13 cellular contexts compared by ENCODE assay signal in genomic region chr5:39665328-39665727, GRCh38.
DNase-seq lines count a peak whose midpoint lies in the region; ATAC-seq and TF ChIP-seq lines count a peak whose summit lies in the region.
"Had no signal": no experiment of that assay in that cellular context is flagged by ENCODE, and none has a peak within 500 bp of the region (broad histone marks: within the 10 kb centered on the region; RNA-seq: fewer than 3 reads in every experiment).

No MANE protein-coding gene starts in this region.

- H3K36me3 Mint-ChIP-seq in natural killer cell treated with Interleukin-12 subunit alpha and Interleukin-12 subunit beta and Interleukin-15 and Interleukin-18, amount 100 ng/mL, for 72 hours = no peaks in the 10 kb centered on the region
- no peaks in the 10 kb centered on the region for H3K36me3 Mint-ChIP-seq in natural killer cell
- H3K36me3 Mint-ChIP-seq: CD14-positive monocyte; CD8-positive, alpha-beta T cell had no signal

- no peak overlapping the region for H3K4ac ChIP-seq in trophoblast cell (ENCODE audit: low read depth, low read length)

- H3K27ac Mint-ChIP-seq in natural killer cell treated with Interleukin-12 subunit alpha and Interleukin-12 subunit beta and Interleukin-15 and Interleukin-18, amount 100 ng/mL, for 72 hours = no peak overlapping the region
- no peak overlapping the region for H3K27ac Mint-ChIP-seq in natural killer cell
- H3K27ac Mint-ChIP-seq: B cell; CD14-positive monocyte; CD8-positive, alpha-beta T cell had no signal

- H3K27me3 ChIP-seq in trophoblast cell (ENCODE audit: insufficient read depth, low read length) (no peaks in the 10 kb centered on the region), osteoblast (ENCODE audit: insufficient read depth, low read length) (no peaks in the 10 kb centered on the region)

- no CpG with 5 or more reads among the region's 23 CpGs for WGBS in trophoblast cell (ENCODE audit: extremely low coverage, insufficient coverage, insufficient read length)

- peak; percentile 11 to 46 for ATAC-seq in natural killer cell treated with Interleukin-12 subunit alpha and Interleukin-12 subunit beta and Interleukin-15 and Interleukin-18, amount 100 ng/mL, for 72 hours
- ATAC-seq in natural killer cell = no peak
- no peak for ATAC-seq in HG03521 (IDR thresholded peaks at IDR 0.05; ENCODE audit: unreplicated experiment)
- ATAC-seq: CD8-positive, alpha-beta T cell had no signal

- no peak overlapping the region for H3K23ac ChIP-seq in trophoblast cell (ENCODE audit: low read length)

- no peak for DNase-seq in natural killer cell treated with Interleukin-12 subunit alpha and Interleukin-12 subunit beta and Interleukin-15 and Interleukin-18, amount 100 ng/mL, for 72 hours (ENCODE audit: low spot score)
- DNase-seq in natural killer cell (no peak), islet precursor cell (peak; percentile 46), trophoblast cell (no peak), KG1 (lab: John Stamatoyannopoulos, UW) (no peak), osteoblast (ENCODE audit: insufficient read length, low spot score, missing footprints) (no peak)
- DNase-seq: CD8-positive, alpha-beta T cell; COR-L47; DMS53; GF-D8 had no signal

- H3K27me3 Mint-ChIP-seq in natural killer cell treated with Interleukin-12 subunit alpha and Interleukin-12 subunit beta and Interleukin-15 and Interleukin-18, amount 100 ng/mL, for 72 hours = peaks cover 2 to 4% of the 10 kb centered on the region in 2 donors
- H3K27me3 Mint-ChIP-seq in natural killer cell (ENCODE audit: low read depth in 2 of 2) = peaks cover 7 to 14% of the 10 kb centered on the region in 2 donors
- H3K27me3 Mint-ChIP-seq: B cell had no signal

- H3K9me3 ChIP-seq in trophoblast cell (ENCODE audit: insufficient read depth, low read depth, low read length) (no peaks in the 10 kb centered on the region), osteoblast (ENCODE audit: low read depth, low read length) (no peaks in the 10 kb centered on the region)

- TF ChIP-seq CTCF in natural killer cell (IDR thresholded peaks at IDR 0.05) = no peak
- TF ChIP-seq CTCF in osteoblast (IDR thresholded peaks at IDR 0.05; ENCODE audit: extremely low read depth, low read depth, low read length) = no peak

- no peak overlapping the region for H3K4me3 ChIP-seq in trophoblast cell (ENCODE audit: low read depth, low read length)
- H3K4me3 ChIP-seq in osteoblast (ENCODE audit: insufficient read depth, low read length) = no peak overlapping the region

- H3K4me2 ChIP-seq in trophoblast cell (ENCODE audit: low read length) (no peak overlapping the region), osteoblast (ENCODE audit: insufficient read depth, low read length) (no peak overlapping the region)

- H3K14ac ChIP-seq in trophoblast cell (ENCODE audit: low read length) = no peak overlapping the region

- H3K36me3 ChIP-seq in trophoblast cell (ENCODE audit: control insufficient read depth in 1 of 2, insufficient read depth in 2 of 2, low read length in 2 of 2) = no peaks in the 10 kb centered on the region
- no peaks in the 10 kb centered on the region for H3K36me3 ChIP-seq in osteoblast (ENCODE audit: insufficient read depth, low read length)

- intact Hi-C loops in natural killer cell (cut with micrococcal nuclease) = no loop called here

- no peaks in the 10 kb centered on the region for H3K4me1 Mint-ChIP-seq in natural killer cell treated with Interleukin-12 subunit alpha and Interleukin-12 subunit beta and Interleukin-15 and Interleukin-18, amount 100 ng/mL, for 72 hours (ENCODE audit: low read depth in 2 of 2)
- H3K4me1 Mint-ChIP-seq in natural killer cell = no peaks in the 10 kb centered on the region

- no peak overlapping the region for H4K12ac ChIP-seq in trophoblast cell (ENCODE audit: low read depth, low read length)

- H4K8ac ChIP-seq in trophoblast cell (ENCODE audit: low read depth, low read length) = no peak overlapping the region

- H3K9ac ChIP-seq in trophoblast cell (ENCODE audit: low read length) = no peak overlapping the region

- H2AK5ac ChIP-seq in trophoblast cell (ENCODE audit: low read length) = no peak overlapping the region

- H2BK120ac ChIP-seq in trophoblast cell (ENCODE audit: insufficient read depth, low read length, poor library complexity) = no peak overlapping the region

- H4K20me1 ChIP-seq in osteoblast (ENCODE audit: insufficient read depth, low read length) = no peaks in the 10 kb centered on the region

- H2BK12ac ChIP-seq in trophoblast cell (ENCODE audit: low read length) = peak overlapping the region; percentile 71

- H2BK5ac ChIP-seq in trophoblast cell (ENCODE audit: low read depth, low read length, poor library complexity) = no peak overlapping the region

- H2AFZ ChIP-seq in trophoblast cell (ENCODE audit: insufficient read depth, low read length, poor library complexity) (no peak overlapping the region), osteoblast (ENCODE audit: low read length) (no peak overlapping the region)

- peaks cover 3% of the 10 kb centered on the region for H3K79me1 ChIP-seq in trophoblast cell (ENCODE audit: low read length)

- H3K9me3 Mint-ChIP-seq in natural killer cell treated with Interleukin-12 subunit alpha and Interleukin-12 subunit beta and Interleukin-15 and Interleukin-18, amount 100 ng/mL, for 72 hours = no peaks in the 10 kb centered on the region
- H3K9me3 Mint-ChIP-seq in natural killer cell = no peaks in the 10 kb centered on the region
- H3K9me3 Mint-ChIP-seq: CD8-positive, alpha-beta T cell had no signal

- H3K4me3 Mint-ChIP-seq in natural killer cell treated with Interleukin-12 subunit alpha and Interleukin-12 subunit beta and Interleukin-15 and Interleukin-18, amount 100 ng/mL, for 72 hours = no peak overlapping the region
- no peak overlapping the region for H3K4me3 Mint-ChIP-seq in natural killer cell
- H3K4me3 Mint-ChIP-seq: B cell; CD14-positive monocyte; CD8-positive, alpha-beta T cell had no signal

- no peak overlapping the region for H3K27ac ChIP-seq in trophoblast cell (ENCODE audit: low read depth, low read length)
- no peak overlapping the region for H3K27ac ChIP-seq in osteoblast (ENCODE audit: low read depth, low read length)

- no peak overlapping the region for H3K18ac ChIP-seq in trophoblast cell (ENCODE audit: low read length)

- no peaks in the 10 kb centered on the region for H3K79me2 ChIP-seq in trophoblast cell (ENCODE audit: control insufficient read depth, insufficient read depth, low read length, poor library complexity)
- H3K79me2 ChIP-seq in osteoblast (ENCODE audit: insufficient read depth, low read length) = no peaks in the 10 kb centered on the region

- H3K4me1 ChIP-seq in trophoblast cell (ENCODE audit: control insufficient read depth in 1 of 2, insufficient read depth in 2 of 2, low read length in 2 of 2) = peaks cover 2 to 5% of the 10 kb centered on the region in 2 experiments
- H3K4me1 ChIP-seq in osteoblast (ENCODE audit: insufficient read depth, low read length) = peaks cover 7% of the 10 kb centered on the region

- peak overlapping the region; percentile 45 for H4K91ac ChIP-seq in trophoblast cell (ENCODE audit: low read depth, low read length)

Comparison
In these comparisons a context has a peak if more than half of its experiments do, and no peak if none do; other contexts are left out.
1. ATAC-seq: peak in natural killer cell treated with Interleukin-12 subunit alpha and Interleukin-12 subunit beta and Interleukin-15 and Interleukin-18, amount 100 ng/mL, for 72 hours (2 of 2); none in natural killer cell (0 of 3) and HG03521 (single experiment).